In the genomic region with DNA sequence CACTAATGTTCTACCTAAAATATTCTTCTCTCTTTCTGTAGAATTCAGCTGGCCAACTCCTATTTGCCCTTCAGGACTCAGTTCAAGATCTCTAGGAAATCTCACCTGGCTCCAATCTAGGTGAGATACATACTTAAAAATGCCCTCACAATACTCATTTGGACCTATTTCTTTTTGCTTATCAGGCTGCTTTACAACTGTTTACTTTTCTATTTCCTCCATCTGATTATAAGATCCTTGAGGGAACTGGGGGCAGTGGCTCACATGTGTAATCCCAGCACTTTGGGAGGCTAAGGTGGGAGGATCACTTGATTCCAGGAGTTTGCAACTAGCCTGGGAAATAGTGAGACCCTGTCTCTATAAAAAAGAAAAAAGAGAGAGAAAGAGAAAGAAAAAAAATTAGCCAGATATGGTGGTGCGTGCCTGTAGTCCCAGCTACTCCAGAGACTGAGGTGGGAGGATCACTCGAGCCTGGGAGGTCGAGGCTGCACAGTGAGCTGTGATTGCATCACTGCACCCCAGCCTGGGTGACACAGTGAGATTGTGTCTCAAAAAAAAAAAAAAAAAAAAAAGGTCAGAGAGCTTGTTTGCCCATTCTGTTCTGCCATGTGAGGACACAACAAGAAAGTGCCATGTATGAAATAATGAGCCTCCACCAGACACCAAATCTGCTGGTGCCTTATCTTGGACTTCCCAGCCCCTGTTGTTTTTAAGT, we compare ENCODE assay signal across 20 cellular contexts. TPM values are rescaled to one million over a fixed set of nuclear protein-coding genes. Genes with fewer than 3 reads are reported as not detected.
DNase-seq lines count a peak whose midpoint lies in the region; ATAC-seq, FAIRE-seq and TF ChIP-seq lines count a peak whose summit lies in the region.
"Had no signal": no experiment of that assay in that cellular context is flagged by ENCODE, and none has a peak within 500 bp of the region (broad histone marks: within the 10 kb centered on the region; RNA-seq: fewer than 3 reads in every experiment).

No MANE protein-coding gene starts in this region.

- WGBS in K562 (ENCODE audit: insufficient coverage, low coverage, missing lambda C conversion rate) = 52% methylated on average over 3 of the region's 3 CpGs

- H3K9me1 ChIP-seq in K562 (ENCODE audit: control insufficient read depth, insufficient read depth, low read length) = no peaks in the 10 kb centered on the region

- no peak overlapping the region for H3K9ac ChIP-seq in K562 (ENCODE audit: insufficient read depth in 1 of 2, low read depth in 2 of 2, low read length in 2 of 2)
- H3K9ac ChIP-seq in MM.1S (ENCODE audit: low read length) = no peak overlapping the region

- no peaks in the 10 kb centered on the region for H3F3A ChIP-seq in MM.1S (ENCODE audit: insufficient read depth, low read length)

- H3K79me2 ChIP-seq in K562 (ENCODE audit: control insufficient read depth, insufficient read depth, low read length) = 0 out of 3 replicates have a peak, but pooled peaks cover 5% of the 10 kb centered on the region
- 0 out of 2 replicates have a peak, but pooled peaks cover 7% of the 10 kb centered on the region for H3K79me2 ChIP-seq in MM.1S (ENCODE audit: low read length)

- FAIRE-seq in GM12892 (lab: Jason Lieb, UNC) (peak; percentile 9), K562 (lab: Jason Lieb, UNC) (no peak)
- FAIRE-seq: HTR-8/SVneo had no signal

- no peaks in the 10 kb centered on the region for H3K9me3 ChIP-seq in K562 (replicated peaks; ENCODE audit: control insufficient read depth, insufficient read depth, low read depth, low read length)
- H3K9me3 ChIP-seq in MM.1S (replicated peaks; ENCODE audit: insufficient read depth, low read length) = no peaks in the 10 kb centered on the region
- H3K9me3 ChIP-seq: SJCRH30 had no signal

- BruUV-seq in K562 (replicated peaks; lab: Mats Ljungman, UMichigan) = no TSS peak

- no peak for TF ChIP-seq POLR2A in GM12892 (IDR thresholded peaks at IDR 0.05; ENCODE audit: low read depth, low read length)
- no peak for TF ChIP-seq POLR2A in K562 (conservative IDR thresholded peaks at IDR 0.05)

- no peaks in the 10 kb centered on the region for H3K4me1 ChIP-seq in K562 (replicated peaks in 1 of 2; ENCODE audit: control insufficient read depth in 2 of 2, insufficient read depth in 2 of 2, low read length in 2 of 2)
- H3K4me1 ChIP-seq in MM.1S (ENCODE audit: low read length) = no peaks in the 10 kb centered on the region
- H3K4me1 ChIP-seq: SJCRH30 had no signal

- TF ChIP-seq RAD21 in K562 (CRISPR knock-in tag; conservative IDR thresholded peaks at IDR 0.05 in 1 of 2, IDR thresholded peaks at IDR 0.05 in 1 of 2) = no peak

- TF ChIP-seq CTCF in K562 (IDR thresholded peaks at IDR 0.05 in 2 of 3, conservative IDR thresholded peaks at IDR 0.05 in 1 of 3; ENCODE audit: insufficient read depth in 2 of 3, low read depth in 1 of 3, low read length in 3 of 3) (no peak), MM.1S (IDR thresholded peaks at IDR 0.05; ENCODE audit: low read length) (no peak)

- H3K27ac ChIP-seq in K562 (ENCODE audit: extremely low read depth, low read depth, low read length) = no peak overlapping the region
- no peak overlapping the region for H3K27ac ChIP-seq in MM.1S (ENCODE audit: low read length)
- H3K27ac ChIP-seq: 22Rv1, SJCRH30 had no signal

- CTCF ChIA-PET in activated CD4-positive, alpha-beta T cell treated with anti-CD3 and anti-CD28 coated beads for 36 hours (lab: Charles Lee) = interaction anchor here (0.8 kb wide), 1 partner anchor 13 kb away, joined by 3 read pairs; no protein-coding TSS in a partner anchor
- CTCF ChIA-PET in K562 (lab: Yijun Ruan, JAX; ENCODE audit: low intra/inter-chr PET ratio) = no interaction called here

- H3K27me3 Mint-ChIP-seq in activated CD4-positive, alpha-beta T cell treated with anti-CD3 and anti-CD28 coated beads for 36 hours = no peaks in the 10 kb centered on the region
- H3K27me3 Mint-ChIP-seq in memory B cell = no peaks in the 10 kb centered on the region

- H2AFZ ChIP-seq in K562 (ENCODE audit: low read depth, low read length) (no peak overlapping the region), MM.1S (ENCODE audit: low read length) (no peak overlapping the region)

- no peak overlapping the region for H3K4me3 Mint-ChIP-seq in activated CD4-positive, alpha-beta T cell treated with anti-CD3 and anti-CD28 coated beads for 36 hours
- no peak overlapping the region for H3K4me3 Mint-ChIP-seq in memory B cell
- H3K4me3 Mint-ChIP-seq: CD14-positive monocyte had no signal

- in situ Hi-C loops in K562 (cut with MboI) = no loop called here

- H3K27me3 ChIP-seq in K562 (ENCODE audit: control insufficient read depth in 2 of 2, insufficient read depth in 2 of 2, low read length in 2 of 2) (no peaks in the 10 kb centered on the region), MM.1S (replicated peaks; ENCODE audit: insufficient read depth, low read length) (no peaks in the 10 kb centered on the region)
- H3K27me3 ChIP-seq: SJCRH30 had no signal

- intact Hi-C loops in activated CD4-positive, alpha-beta T cell treated with anti-CD3 and anti-CD28 coated beads for 36 hours (cut with DNase I, micrococcal nuclease) = no loop called here
- intact Hi-C loops in K562 (cut with micrococcal nuclease) = no loop called here

- peaks cover 21% of the 10 kb centered on the region for H3K4me1 Mint-ChIP-seq in activated CD4-positive, alpha-beta T cell treated with anti-CD3 and anti-CD28 coated beads for 36 hours
- peaks cover 18% of the 10 kb centered on the region for H3K4me1 Mint-ChIP-seq in memory B cell

- POLR2A ChIA-PET in activated CD4-positive, alpha-beta T cell treated with anti-CD3 and anti-CD28 coated beads for 36 hours (lab: Charles Lee) = no interaction called here
- POLR2A ChIA-PET in K562 (lab: Yijun Ruan, JAX) = interaction anchor here (0.6 to 1.8 kb wide), 5 partner anchors 11 to 19 kb away, joined by 3 to 5 read pairs (median 4); no protein-coding TSS in a partner anchor

- H3K9me3 Mint-ChIP-seq in activated CD4-positive, alpha-beta T cell treated with anti-CD3 and anti-CD28 coated beads for 36 hours (ENCODE audit: low read depth) = no peaks in the 10 kb centered on the region
- H3K9me3 Mint-ChIP-seq in memory B cell = no peaks in the 10 kb centered on the region

- no peak overlapping the region for H3K4me2 ChIP-seq in K562 (ENCODE audit: insufficient read depth, low read length)
- no peak overlapping the region for H3K4me2 ChIP-seq in MM.1S (ENCODE audit: low read depth, low read length)

- no peak for DNase-seq in activated CD4-positive, alpha-beta T cell treated with anti-CD3 and anti-CD28 coated beads for 36 hours
- DNase-seq in activated CD4-positive, alpha-beta T cell treated with anti-CD3 and anti-CD28 coated beads for 4 hours = no peak
- DNase-seq in GM12892 (ENCODE audit: insufficient read length) = no peak
- no peak for DNase-seq in K562 (ENCODE audit: extremely low read depth in 1 of 4, low spot score in 3 of 4)
- no peak for DNase-seq in memory B cell (ENCODE audit: low spot score in 2 of 2)
- DNase-seq in HK-2 (ENCODE audit: unreplicated experiment) = no peak
- no peak for DNase-seq in MM.1S
- no peak for DNase-seq in GM03348 (ENCODE audit: low spot score)
- DNase-seq: AML-193, DMS79 treated with DMSO at 0.1 percent for 48 hours, H7, NCI-H1105 treated with DMSO at 0.1 percent for 48 hours, NCI-H187, NCI-H2107, NCI-H2227 treated with DMSO at 0.1 percent for 48 hours, NCI-H524, SJCRH30 had no signal

- peaks cover 34% of the 10 kb centered on the region for H3K36me3 Mint-ChIP-seq in activated CD4-positive, alpha-beta T cell treated with anti-CD3 and anti-CD28 coated beads for 36 hours (ENCODE audit: low read depth)
- peaks cover 31% of the 10 kb centered on the region for H3K36me3 Mint-ChIP-seq in memory B cell

- H3K9me2 ChIP-seq in MM.1S (replicated peaks; ENCODE audit: insufficient read depth, low read length) = no peaks in the 10 kb centered on the region

- H3K36me3 ChIP-seq in K562 (ENCODE audit: control insufficient read depth, insufficient read depth, low read length) (peaks cover 83% of the 10 kb centered on the region), MM.1S (replicated peaks; ENCODE audit: insufficient read depth, low read length) (peaks cover 3% of the 10 kb centered on the region; the same call in 1 of the 2 replicates)

- no peak for TF ChIP-seq EP300 in K562 (IDR thresholded peaks at IDR 0.05; ENCODE audit: low read length)

- H3K27ac Mint-ChIP-seq in activated CD4-positive, alpha-beta T cell treated with anti-CD3 and anti-CD28 coated beads for 36 hours = peak overlapping the region; percentile 19
- H3K27ac Mint-ChIP-seq in memory B cell = peak overlapping the region; percentile 39
- H3K27ac Mint-ChIP-seq: CD14-positive monocyte had no signal

- H3K4me3 ChIP-seq in K562 (no peak overlapping the region), MM.1S (ENCODE audit: low read length) (no peak overlapping the region)
- H3K4me3 ChIP-seq: SJCRH30 had no signal

- no peak for ATAC-seq in activated CD4-positive, alpha-beta T cell treated with anti-CD3 and anti-CD28 coated beads for 36 hours
- ATAC-seq in K562 = peak; percentile 38; the same call in 2 of the 3 replicates
- no peak for ATAC-seq in memory B cell (ENCODE audit: low read depth)

- H4K20me1 ChIP-seq in K562 (replicated peaks; ENCODE audit: control insufficient read depth, insufficient read depth, low read length) = no peaks in the 10 kb centered on the region
- H4K20me1 ChIP-seq in MM.1S (ENCODE audit: insufficient read depth, low read length) = 0 out of 2 replicates have a peak, but pooled peaks cover 2% of the 10 kb centered on the region

RNA-seq across cellular contexts. Expression of a gene that starts 14.8 kb away (rescaled TPM):
- 10 to 100 TPM; 37.8 to 54.3 TPM for total RNA-seq in activated CD4-positive, alpha-beta T cell treated with anti-CD3 and anti-CD28 coated beads for 36 hours
- 33.4 TPM for polyA plus RNA-seq in GM12892 (2012; ENCODE audit: missing spikeins)
- 29.8 and 54.9 TPM in 2 replicates for total RNA-seq in K562 (2011; cell fraction: chromatin; rRNA removed; ENCODE audit: low replicate concordance)
- total RNA-seq in K562 (2011; cell fraction: nucleolus; rRNA removed) = 28.0 and 28.4 TPM in 2 replicates
- total RNA-seq in K562 (2011; cell fraction: nucleoplasm; rRNA removed) = 45.5 and 70.0 TPM in 2 replicates
- total RNA-seq in K562 (2014; rRNA removed) (27.6 and 30.3 TPM in 2 replicates), K562 (2014; rRNA removed; fragmentation: Illumina TruSeq; extraction: Trizol) (39.7 and 42.8 TPM in 2 replicates), K562 (2015; rRNA removed; fragmentation: Illumina TruSeq; extraction: Trizol) (44.4 and 48.1 TPM in 2 replicates), K562 (2021) (36.4 and 37.3 TPM in 2 replicates)
- polyA plus RNA-seq in K562 (2011; rRNA removed) (39.9 and 40.2 TPM in 2 replicates), K562 (2014; fragmentation: Illumina TruSeq; extraction: Trizol) (39.5 and 49.0 TPM in 2 replicates), K562 (2014; fragmentation: Nextera tagmentation; extraction: Ambion mirVana) (1 to 10 TPM; 7.3 to 9.4 TPM), K562 (2014; rRNA removed) (24.9 and 28.0 TPM in 2 replicates)
- 13.1 and 23.9 TPM in 2 replicates for polyA plus RNA-seq in K562 (2011; cell fraction: cytosol; rRNA removed)
- polyA plus RNA-seq in K562 (2011; cell fraction: nucleus; rRNA removed) = 34.0 and 47.2 TPM in 2 replicates
- polyA plus RNA-seq in K562 (2012) = 22.4 and 35.0 TPM in 2 replicates
- polyA minus RNA-seq in K562 (2011; rRNA and poly(A)+ RNA removed) = 50.7 and 55.8 TPM in 2 replicates
- polyA minus RNA-seq in K562 (2011; cell fraction: cytosol; rRNA and poly(A)+ RNA removed) = 21.3 and 30.0 TPM in 2 replicates
- 25.3 and 42.8 TPM in 2 replicates for polyA minus RNA-seq in K562 (2011; cell fraction: nucleus; rRNA and poly(A)+ RNA removed)

RNA-seq across cellular contexts. Expression of a gene that starts 32.4 kb away (rescaled TPM):
- under 1 TPM in 1 of 2 experiments, not detected in 1; 0.18 TPM for total RNA-seq in activated CD4-positive, alpha-beta T cell treated with anti-CD3 and anti-CD28 coated beads for 36 hours
- not detected for polyA plus RNA-seq in GM12892 (2012; ENCODE audit: missing spikeins)
- not detected in 2 replicates for total RNA-seq in K562 (2011; cell fraction: chromatin; rRNA removed; ENCODE audit: low replicate concordance)
- not detected in 2 replicates for total RNA-seq in K562 (2011; cell fraction: nucleolus; rRNA removed)
- not detected in 2 replicates for total RNA-seq in K562 (2011; cell fraction: nucleoplasm; rRNA removed)
- total RNA-seq in K562 (2014; rRNA removed) = not detected in 2 replicates
- total RNA-seq in K562 (2014; rRNA removed; fragmentation: Illumina TruSeq; extraction: Trizol) = not detected in 2 replicates
- total RNA-seq in K562 (2015; rRNA removed; fragmentation: Illumina TruSeq; extraction: Trizol) = not detected in 2 replicates
- not detected in 2 replicates for total RNA-seq in K562 (2021)
- not detected in 2 replicates for polyA plus RNA-seq in K562 (2011; rRNA removed)
- polyA plus RNA-seq in K562 (2011; cell fraction: cytosol; rRNA removed) = not detected in 2 replicates
- not detected in 2 replicates for polyA plus RNA-seq in K562 (2011; cell fraction: nucleus; rRNA removed)
- polyA plus RNA-seq in K562 (2012) = 0.22 TPM in 1 of 2 replicates, not detected in the other
- polyA plus RNA-seq in K562 (2014; fragmentation: Illumina TruSeq; extraction: Trizol) = not detected in 2 replicates
- polyA plus RNA-seq in K562 (2014; fragmentation: Nextera tagmentation; extraction: Ambion mirVana) = not detected
- polyA plus RNA-seq in K562 (2014; rRNA removed) = not detected in 2 replicates
- polyA minus RNA-seq in K562 (2011; rRNA and poly(A)+ RNA removed) = not detected in 2 replicates
- not detected in 2 replicates for polyA minus RNA-seq in K562 (2011; cell fraction: cytosol; rRNA and poly(A)+ RNA removed)
- not detected in 2 replicates for polyA minus RNA-seq in K562 (2011; cell fraction: nucleus; rRNA and poly(A)+ RNA removed)
- total RNA-seq: H7, SJCRH30 had no signal
- polyA plus RNA-seq: CD14-positive monocyte had no signal

RNA-seq across cellular contexts. Expression of a gene that starts 35.9 kb away (rescaled TPM):
- 10 to 100 TPM; 46.1 to 48.5 TPM for total RNA-seq in activated CD4-positive, alpha-beta T cell treated with anti-CD3 and anti-CD28 coated beads for 36 hours
- 54.6 TPM for polyA plus RNA-seq in GM12892 (2012; ENCODE audit: missing spikeins)
- 21.8 and 37.4 TPM in 2 replicates for total RNA-seq in K562 (2011; cell fraction: chromatin; rRNA removed; ENCODE audit: low replicate concordance)
- 12.5 and 17.1 TPM in 2 replicates for total RNA-seq in K562 (2011; cell fraction: nucleolus; rRNA removed)
- total RNA-seq in K562 (2011; cell fraction: nucleoplasm; rRNA removed) = 32.8 and 60.7 TPM in 2 replicates
- total RNA-seq in K562 (2014; rRNA removed) (23.4 and 26.5 TPM in 2 replicates), K562 (2014; rRNA removed; fragmentation: Illumina TruSeq; extraction: Trizol) (27.4 and 33.7 TPM in 2 replicates), K562 (2015; rRNA removed; fragmentation: Illumina TruSeq; extraction: Trizol) (27.0 and 28.4 TPM in 2 replicates), K562 (2021) (24.2 and 27.3 TPM in 2 replicates)
- polyA plus RNA-seq in K562 (2011; rRNA removed) (50.1 and 56.2 TPM in 2 replicates), K562 (2014; fragmentation: Illumina TruSeq; extraction: Trizol) (37.9 and 44.9 TPM in 2 replicates), K562 (2014; fragmentation: Nextera tagmentation; extraction: Ambion mirVana) (1 to 10 TPM; 6.3 to 9.2 TPM), K562 (2014; rRNA removed) (35.6 and 36.8 TPM in 2 replicates)
- polyA plus RNA-seq in K562 (2011; cell fraction: cytosol; rRNA removed) = 23.1 and 44.7 TPM in 2 replicates
- 21.1 and 30.9 TPM in 2 replicates for polyA plus RNA-seq in K562 (2011; cell fraction: nucleus; rRNA removed)
- polyA plus RNA-seq in K562 (2012) = 21.8 and 34.1 TPM in 2 replicates
- 52.7 and 52.8 TPM in 2 replicates for polyA minus RNA-seq in K562 (2011; rRNA and poly(A)+ RNA removed)
- polyA minus RNA-seq in K562 (2011; cell fraction: cytosol; rRNA and poly(A)+ RNA removed) = 17.8 and 27.0 TPM in 2 replicates
- polyA minus RNA-seq in K562 (2011; cell fraction: nucleus; rRNA and poly(A)+ RNA removed) = 11.3 and 19.3 TPM in 2 replicates
